ENCODE assay signal across 21 cellular contexts in genomic region chr5:145660897-145661650, GRCh38.
DNase-seq lines count a peak whose midpoint lies in the region; ATAC-seq and TF ChIP-seq lines count a peak whose summit lies in the region.
"Had no signal": no experiment of that assay in that cellular context is flagged by ENCODE, and none has a peak within 500 bp of the region (broad histone marks: within the 10 kb centered on the region; RNA-seq: fewer than 3 reads in every experiment).

No MANE protein-coding gene starts in this region.

- CTCF ChIA-PET in activated naive CD4-positive, alpha-beta T cell treated with anti-CD3 and anti-CD28 coated beads for 36 hours (lab: Charles Lee), result no interaction called here

- no peaks in the 10 kb centered on the region; the same call in 1 of the 2 replicates for H3K9me3 ChIP-seq in MG63
- H3K9me3 ChIP-seq in mucosa of descending colon, result no peaks in the 10 kb centered on the region
- H3K9me3 ChIP-seq: BLaER1, Peyer's patch, suprapubic skin had no signal

- H3K4me1 ChIP-seq in mucosa of descending colon (ENCODE audit: low read depth), result no peaks in the 10 kb centered on the region
- H3K4me1 ChIP-seq: BLaER1, foreskin keratinocyte, suprapubic skin had no signal

- H3K4me3 ChIP-seq in MG63, result no peak overlapping the region
- no peak overlapping the region for H3K4me3 ChIP-seq in mucosa of descending colon
- H3K4me3 ChIP-seq: BLaER1, Peyer's patch, suprapubic skin had no signal

- peak; percentile 32 for DNase-seq in AG20443 (ENCODE audit: low spot score)
- DNase-seq in MG63, result peak; percentile 44
- peak; percentile 89 to 94 for DNase-seq in dermis microvascular lymphatic vessel endothelial cell (ENCODE audit: low read depth in 2 of 2)
- peak in 1 of 3 donors; percentile 12 for DNase-seq in mucosa of descending colon
- DNase-seq in NCI-H146 (lab: John Stamatoyannopoulos, UW), result no peak
- DNase-seq in OCI-M2 (lab: John Stamatoyannopoulos, UW; ENCODE audit: unreplicated experiment), result no peak
- DNase-seq in activated naive CD4-positive, alpha-beta T cell treated with anti-CD3 and anti-CD28 coated beads for 36 hours, result no peak
- no peak for DNase-seq in NCI-H748 (lab: John Stamatoyannopoulos, UW; ENCODE audit: unreplicated experiment)
- DNase-seq: activated CD4-positive, alpha-beta T cell treated with anti-CD3 and anti-CD28 coated beads, Interleukin-2, amount 50 U/mL, for 4 hours; activated naive CD4-positive, alpha-beta T cell treated with anti-CD3 and anti-CD28 coated beads, Interleukin-2, amount 10 ng/mL, durations not matched to agents 7 days and 5 days; activated T-cell treated with anti-CD3 and anti-CD28 coated beads for 4 hours; effector CD4-positive, alpha-beta T cell; foreskin keratinocyte; GOT3; KBM-7; NCI-H1105; occipital lobe; Peyer's patch; stimulated activated CD4-positive, alpha-beta T cell treated with anti-CD3 and anti-CD28 coated beads, Interleukin-4, amount 100 ng/mL, for 1 hour had no signal

- ATAC-seq in mucosa of descending colon, result peak; percentile 88
- ATAC-seq: foreskin keratinocyte had no signal

- H3K36me3 Mint-ChIP-seq in activated naive CD4-positive, alpha-beta T cell treated with anti-CD3 and anti-CD28 coated beads for 36 hours (ENCODE audit: low read depth), result no peaks in the 10 kb centered on the region
- H3K36me3 Mint-ChIP-seq: activated naive CD4-positive, alpha-beta T cell treated with anti-CD3 and anti-CD28 coated beads, Interleukin-2, amount 10 ng/mL, durations not matched to agents 7 days and 5 days had no signal

- peaks cover under 1% of the 10 kb centered on the region for H3K9me3 Mint-ChIP-seq in activated naive CD4-positive, alpha-beta T cell treated with anti-CD3 and anti-CD28 coated beads for 36 hours

- TF ChIP-seq CTCF in mucosa of descending colon (IDR thresholded peaks at IDR 0.05), result no peak

- no peaks in the 10 kb centered on the region for H3K27me3 Mint-ChIP-seq in activated naive CD4-positive, alpha-beta T cell treated with anti-CD3 and anti-CD28 coated beads for 36 hours (ENCODE audit: low read depth)
- H3K27me3 Mint-ChIP-seq: activated naive CD4-positive, alpha-beta T cell treated with anti-CD3 and anti-CD28 coated beads, Interleukin-2, amount 10 ng/mL, durations not matched to agents 7 days and 5 days had no signal

- no peaks in the 10 kb centered on the region for H3K36me3 ChIP-seq in MG63
- no peaks in the 10 kb centered on the region for H3K36me3 ChIP-seq in mucosa of descending colon (ENCODE audit: low read depth)
- H3K36me3 ChIP-seq: suprapubic skin had no signal

- no peak overlapping the region for H3K4me3 Mint-ChIP-seq in activated naive CD4-positive, alpha-beta T cell treated with anti-CD3 and anti-CD28 coated beads for 36 hours
- H3K4me3 Mint-ChIP-seq: activated naive CD4-positive, alpha-beta T cell treated with anti-CD3 and anti-CD28 coated beads, Interleukin-2, amount 10 ng/mL, durations not matched to agents 7 days and 5 days had no signal

- H3K27ac Mint-ChIP-seq in activated naive CD4-positive, alpha-beta T cell treated with anti-CD3 and anti-CD28 coated beads for 36 hours, result no peak overlapping the region
- H3K27ac Mint-ChIP-seq: activated naive CD4-positive, alpha-beta T cell treated with anti-CD3 and anti-CD28 coated beads, Interleukin-2, amount 10 ng/mL, durations not matched to agents 7 days and 5 days had no signal

- no peaks in the 10 kb centered on the region for H3K27me3 ChIP-seq in MG63
- H3K27me3 ChIP-seq: BLaER1, foreskin keratinocyte, Peyer's patch, suprapubic skin had no signal

- no peaks in the 10 kb centered on the region for H3K4me1 Mint-ChIP-seq in activated naive CD4-positive, alpha-beta T cell treated with anti-CD3 and anti-CD28 coated beads for 36 hours (ENCODE audit: low read depth)
- H3K4me1 Mint-ChIP-seq: activated naive CD4-positive, alpha-beta T cell treated with anti-CD3 and anti-CD28 coated beads, Interleukin-2, amount 10 ng/mL, durations not matched to agents 7 days and 5 days had no signal

- intact Hi-C loops in mucosa of descending colon (cut with DNase I, micrococcal nuclease), result no loop called here
- intact Hi-C loops in activated naive CD4-positive, alpha-beta T cell treated with anti-CD3 and anti-CD28 coated beads for 36 hours (cut with micrococcal nuclease), result no loop called here

Comparison
In these comparisons a context has a peak if more than half of its experiments do, and no peak if none do; other contexts are left out.
1. DNase-seq: peak in AG20443 (single experiment), MG63 (single experiment) and dermis microvascular lymphatic vessel endothelial cell (2 of 2); none in NCI-H146 (single experiment), OCI-M2 (single experiment), activated naive CD4-positive, alpha-beta T cell treated with anti-CD3 and anti-CD28 coated beads for 36 hours (single experiment) and NCI-H748 (single experiment).